In genomic region chr22:41561335-41561734, GRCh38 we compare ENCODE assay signal across 11 cellular contexts. TPM values are rescaled to one million over a fixed set of nuclear protein-coding genes. Genes with fewer than 3 reads are reported as not detected.
DNase-seq lines count a peak whose midpoint lies in the region; ATAC-seq, FAIRE-seq and TF ChIP-seq lines count a peak whose summit lies in the region.
"Had no signal": no experiment of that assay in that cellular context is flagged by ENCODE, and none has a peak within 500 bp of the region (broad histone marks: within the 10 kb centered on the region; RNA-seq: fewer than 3 reads in every experiment).

No MANE protein-coding gene starts in this region.

- no peak overlapping the region for H3K4me3 Mint-ChIP-seq in T-cell
- H3K4me3 Mint-ChIP-seq: activated T-cell treated with anti-CD3 and anti-CD28 coated beads, Interleukin-2, amount 50 U/mL, for 4 hours; natural killer cell treated with Interleukin-12 subunit alpha and Interleukin-12 subunit beta and Interleukin-15 and Interleukin-18, amount 100 ng/mL, for 72 hours had no signal

- no peaks in the 10 kb centered on the region for H4K20me1 ChIP-seq in HepG2 (ENCODE audit: insufficient read depth, low read length)

- H3K9me3 ChIP-seq in HepG2 (ENCODE audit: low read length) (no peaks in the 10 kb centered on the region), right lobe of liver (no peaks in the 10 kb centered on the region), muscle layer of duodenum (ENCODE audit: control insufficient read depth in 1 of 2, low read length in 2 of 2) (no peaks in the 10 kb centered on the region)

- H3K27ac ChIP-seq in HepG2 (ENCODE audit: extremely low read length, insufficient read depth, low read length) (no peak overlapping the region), right lobe of liver (peak overlapping the region in 1 of 3 donors; percentile 33), muscle layer of duodenum (ENCODE audit: low read length) (no peak overlapping the region)

- no peak for TF ChIP-seq RAD21 in HepG2 (CRISPR knock-in tag; IDR thresholded peaks at IDR 0.05)

- intact Hi-C loops in HepG2 (cut with micrococcal nuclease; ENCODE audit: unreplicated experiment) = no loop called here
- intact Hi-C loops in right lobe of liver (cut with DNase I) = no loop called here

- no peak for FAIRE-seq in HepG2 (lab: Jason Lieb, UNC)

- H3K27ac Mint-ChIP-seq in T-cell = no peak overlapping the region
- H3K27ac Mint-ChIP-seq: natural killer cell treated with Interleukin-12 subunit alpha and Interleukin-12 subunit beta and Interleukin-15 and Interleukin-18, amount 100 ng/mL, for 72 hours had no signal

- TF ChIP-seq POLR2A in HepG2 (IDR thresholded peaks at IDR 0.05; ENCODE audit: insufficient read depth in 1 of 2, low read depth in 2 of 2, low read length in 2 of 2) (no peak), right lobe of liver (IDR thresholded peaks at IDR 0.05) (no peak)

- POLR2A ChIA-PET in HepG2 (lab: Yijun Ruan, JAX) (interaction anchor here (1.1 to 2.3 kb wide), 5 partner anchors 10 to 60 kb away, joined by 4 to 10 read pairs (median 6); partner anchors contain the start of genes DESI1, POLR3H and XRCC6), T-cell (lab: Charles Lee) (no interaction called here)

- H3K4me1 ChIP-seq in HepG2 (ENCODE audit: insufficient read depth, low read length) = peaks cover 90% of the 10 kb centered on the region
- peaks cover 0 to 19% (median 3%) of the 10 kb centered on the region in 4 donors for H3K4me1 ChIP-seq in right lobe of liver
- peaks cover 0 to 14% of the 10 kb centered on the region in 2 donors for H3K4me1 ChIP-seq in muscle layer of duodenum (ENCODE audit: control insufficient read depth in 1 of 2, insufficient read depth in 2 of 2, low read length in 2 of 2)

- H3K79me2 ChIP-seq in HepG2 (ENCODE audit: insufficient read depth, low read length) = no peaks in the 10 kb centered on the region

- H3K9me3 Mint-ChIP-seq in T-cell = no peaks in the 10 kb centered on the region
- H3K9me3 Mint-ChIP-seq: activated T-cell treated with anti-CD3 and anti-CD28 coated beads, Interleukin-2, amount 50 U/mL, for 4 hours; natural killer cell treated with Interleukin-12 subunit alpha and Interleukin-12 subunit beta and Interleukin-15 and Interleukin-18, amount 100 ng/mL, for 72 hours had no signal

- peak overlapping the region; percentile 6; the same call in 1 of the 2 replicates for H3K9ac ChIP-seq in HepG2 (ENCODE audit: insufficient read depth, low read depth, low read length)

- peaks cover 0 to 2% (median 0%) of the 10 kb centered on the region in 3 donors for H3K4me1 Mint-ChIP-seq in T-cell

- CTCF ChIA-PET in HepG2 (lab: Yijun Ruan, JAX; ENCODE audit: low intra/inter-chr PET ratio, low total read pairs) = interaction anchor here (1.8 kb wide), 1 partner anchor 17 kb away, joined by 4 read pairs; the partner anchor contains the start of gene POLR3H
- CTCF ChIA-PET in T-cell (lab: Charles Lee) = no interaction called here

- DNase-seq in HepG2 (ENCODE audit: low spot score) (no peak), right lobe of liver (no peak), fibroblast of the aortic adventitia (ENCODE audit: low read depth) (peak; percentile 10), T-cell (no peak), nucleus accumbens (lab: John Stamatoyannopoulos, UW) (no peak), SW 1271 (lab: John Stamatoyannopoulos, UW) (no peak), CD1c-positive myeloid dendritic cell (ENCODE audit: extremely low spot score) (no peak)
- DNase-seq: activated T-cell treated with anti-CD3 and anti-CD28 coated beads, Interleukin-2, amount 50 U/mL, for 4 hours; NCI-H2107 had no signal

- in situ Hi-C loops in HepG2 (cut with HindIII; ENCODE audit: extremely low pct_ligation_motif_present, low pct_unique_long_range_greater_than_20kb) = no loop called here

- H3K4me3 ChIP-seq in HepG2 (replicated peaks in 1 of 3; ENCODE audit: insufficient read depth in 1 of 3, low read depth in 2 of 3, low read length in 3 of 3) (peak overlapping the region in 2 of 3 experiments; percentile 34 to 65; a peak in 4 of 6 replicates), right lobe of liver (peak overlapping the region in 1 of 3 donors; percentile 44), fibroblast of the aortic adventitia (ENCODE audit: low read depth, low read length) (peak overlapping the region; percentile 72), muscle layer of duodenum (ENCODE audit: low read depth in 1 of 2, low read length in 2 of 2) (peak overlapping the region; percentile 42 to 54)

- H3K36me3 Mint-ChIP-seq in T-cell = no peaks in the 10 kb centered on the region
- H3K36me3 Mint-ChIP-seq: natural killer cell treated with Interleukin-12 subunit alpha and Interleukin-12 subunit beta and Interleukin-15 and Interleukin-18, amount 100 ng/mL, for 72 hours had no signal

- H3K27me3 Mint-ChIP-seq in T-cell = peaks cover 14 to 53% of the 10 kb centered on the region in 2 donors

- peak overlapping the region; percentile 91 for H3K4me2 ChIP-seq in HepG2 (ENCODE audit: low read depth, low read length)

- BruUV-seq in HepG2 (replicated peaks; lab: Mats Ljungman, UMichigan) = no TSS peak

- TF ChIP-seq EP300 in HepG2 (IDR thresholded peaks at IDR 0.05; ENCODE audit: low read depth in 2 of 2, low read length in 2 of 2) (no peak), HepG2 (CRISPR knock-in tag; IDR thresholded peaks at IDR 0.05; ENCODE audit: borderline replicate concordance) (no peak)

- no peaks in the 10 kb centered on the region for H3K36me3 ChIP-seq in HepG2 (replicated peaks in 1 of 2; ENCODE audit: control insufficient read depth in 1 of 2, insufficient read depth in 2 of 2, low read length in 2 of 2)
- no peaks in the 10 kb centered on the region for H3K36me3 ChIP-seq in right lobe of liver
- H3K36me3 ChIP-seq in muscle layer of duodenum (ENCODE audit: control insufficient read depth in 1 of 2, insufficient read depth in 2 of 2, low read length in 2 of 2) = no peaks in the 10 kb centered on the region

- ATAC-seq in HepG2 = peak; percentile 28
- no peak for ATAC-seq in right lobe of liver
- no peak for ATAC-seq in T-cell (replicated peaks in 1 of 4)
- ATAC-seq: activated T-cell treated with anti-CD3 and anti-CD28 coated beads, Interleukin-2, amount 50 U/mL, for 4 hours; natural killer cell treated with Interleukin-12 subunit alpha and Interleukin-12 subunit beta and Interleukin-15 and Interleukin-18, amount 100 ng/mL, for 72 hours had no signal

- H3K27me3 ChIP-seq in HepG2 (ENCODE audit: control insufficient read depth in 1 of 2, insufficient read depth in 2 of 2, low read length in 2 of 2) (peaks cover 0 to 29% of the 10 kb centered on the region in 2 experiments; a peak in 4 of 5 replicates), right lobe of liver (no peaks in the 10 kb centered on the region), muscle layer of duodenum (ENCODE audit: low read depth, low read length) (no peaks in the 10 kb centered on the region)

- TF ChIP-seq CTCF in HepG2 (CRISPR knock-in tag; IDR thresholded peaks at IDR 0.05) (no peak), right lobe of liver (IDR thresholded peaks at IDR 0.05) (no peak), fibroblast of the aortic adventitia (IDR thresholded peaks at IDR 0.05; ENCODE audit: insufficient read depth, low read length) (no peak)

- H2AFZ ChIP-seq in HepG2 (ENCODE audit: low read length) = no peak overlapping the region

- WGBS in HepG2 (ENCODE audit: low lambda C conversion rate) = 0% methylated on average over 5 of the region's 10 CpGs
- 56% methylated on average over 5 of the region's 10 CpGs for WGBS in right lobe of liver (ENCODE audit: insufficient coverage, low coverage, low lambda C conversion rate, missing lambda C conversion rate)

RNA-seq across cellular contexts. Expression of gene CSDC2, which starts 0.5 kb away (rescaled TPM):
- total RNA-seq in HepG2 (2016; rRNA removed; fragmentation: Illumina TruSeq; extraction: Trizol) (0.11 and 0.17 TPM in 2 replicates), right lobe of liver (1 to 10 TPM in 1 of 6 experiments, under 1 TPM in 4, not detected in 1; 0.31 to 3.8 (median 0.37) TPM), fibroblast of the aortic adventitia (ENCODE audit: low replicate concordance) (3.3 and 3.8 TPM in 2 replicates), T-cell (under 1 TPM in 3 of 5 donors, not detected in 2; 0.13 to 0.23 (median 0.16) TPM)
- total RNA-seq in HepG2 (2016; cell fraction: cytosol; rRNA removed; fragmentation: Illumina TruSeq; extraction: Trizol; ENCODE audit: low read depth) = 0.18 TPM in 1 of 2 replicates, not detected in the other
- total RNA-seq in HepG2 (2016; cell fraction: insoluble cytoplasmic fraction; rRNA removed; fragmentation: Illumina TruSeq; extraction: Trizol) = 0.12 and 0.28 TPM in 2 replicates
- 0.07 and 0.09 TPM in 2 replicates for total RNA-seq in HepG2 (2016; cell fraction: membrane; rRNA removed; fragmentation: Illumina TruSeq; extraction: Trizol)
- not detected in 2 replicates for total RNA-seq in HepG2 (2016; cell fraction: nucleus; rRNA removed; fragmentation: Illumina TruSeq; extraction: Trizol)
- polyA plus RNA-seq in HepG2 (2011; rRNA removed) = 0.26 and 0.47 TPM in 2 replicates
- 0.24 and 0.38 TPM in 2 replicates for polyA plus RNA-seq in HepG2 (2011; cell fraction: cytosol; rRNA removed)
- polyA plus RNA-seq in HepG2 (2011; cell fraction: nucleus; rRNA removed) = 0.96 and 1.1 TPM in 2 replicates
- 0.16 and 0.33 TPM in 2 replicates for polyA plus RNA-seq in HepG2 (2012)
- 0.03 and 0.05 TPM in 2 replicates for polyA plus RNA-seq in HepG2 (2016; cell fraction: cytosol; fragmentation: Illumina TruSeq; extraction: Trizol; ENCODE audit: low read depth)
- polyA plus RNA-seq in HepG2 (2016; cell fraction: insoluble cytoplasmic fraction; fragmentation: Illumina TruSeq; extraction: Trizol; ENCODE audit: low read depth) = 0.41 TPM in 1 of 2 replicates, not detected in the other
- polyA plus RNA-seq in HepG2 (2016; cell fraction: membrane; fragmentation: Illumina TruSeq; extraction: Trizol; ENCODE audit: low read depth) = 0.08 and 0.15 TPM in 2 replicates
- polyA plus RNA-seq in HepG2 (2016; cell fraction: nucleus; fragmentation: Illumina TruSeq; extraction: Trizol; ENCODE audit: insufficient read depth, low read depth) = 0.22 and 0.27 TPM in 2 replicates
- polyA minus RNA-seq in HepG2 (2011; rRNA and poly(A)+ RNA removed; ENCODE audit: low replicate concordance) = 0.40 and 0.82 TPM in 2 replicates
- 0.26 and 0.40 TPM in 2 replicates for polyA minus RNA-seq in HepG2 (2011; cell fraction: cytosol; rRNA and poly(A)+ RNA removed)
- polyA minus RNA-seq in HepG2 (2011; cell fraction: nucleus; rRNA and poly(A)+ RNA removed) = 0.12 and 0.13 TPM in 2 replicates
- total RNA-seq: natural killer cell treated with Interleukin-12 subunit alpha and Interleukin-12 subunit beta and Interleukin-15 and Interleukin-18, amount 100 ng/mL, for 72 hours had no signal

RNA-seq across cellular contexts. Expression of gene POLR3H, which starts 17.1 kb away (rescaled TPM):
- total RNA-seq in HepG2 (2016; rRNA removed; fragmentation: Illumina TruSeq; extraction: Trizol) (28.6 and 30.3 TPM in 2 replicates), right lobe of liver (10 to 100 TPM in 5 of 6 experiments, 1 to 10 TPM in 1; 9.5 to 23.0 (median 18.0) TPM), fibroblast of the aortic adventitia (ENCODE audit: low replicate concordance) (18.7 and 27.7 TPM in 2 replicates), T-cell (10 to 100 TPM; 20.6 to 57.7 (median 44.9) TPM)
- total RNA-seq in HepG2 (2016; cell fraction: cytosol; rRNA removed; fragmentation: Illumina TruSeq; extraction: Trizol; ENCODE audit: low read depth) = 13.1 and 13.9 TPM in 2 replicates
- total RNA-seq in HepG2 (2016; cell fraction: insoluble cytoplasmic fraction; rRNA removed; fragmentation: Illumina TruSeq; extraction: Trizol) = 27.8 and 29.2 TPM in 2 replicates
- 33.4 and 34.4 TPM in 2 replicates for total RNA-seq in HepG2 (2016; cell fraction: membrane; rRNA removed; fragmentation: Illumina TruSeq; extraction: Trizol)
- total RNA-seq in HepG2 (2016; cell fraction: nucleus; rRNA removed; fragmentation: Illumina TruSeq; extraction: Trizol) = 20.8 and 24.8 TPM in 2 replicates
- 10.3 and 11.2 TPM in 2 replicates for polyA plus RNA-seq in HepG2 (2011; rRNA removed)
- polyA plus RNA-seq in HepG2 (2011; cell fraction: cytosol; rRNA removed) = 8.4 and 9.9 TPM in 2 replicates
- 10.0 and 10.5 TPM in 2 replicates for polyA plus RNA-seq in HepG2 (2011; cell fraction: nucleus; rRNA removed)
- polyA plus RNA-seq in HepG2 (2012) = 8.6 and 11.1 TPM in 2 replicates
- 40.9 and 52.2 TPM in 2 replicates for polyA plus RNA-seq in HepG2 (2016; cell fraction: cytosol; fragmentation: Illumina TruSeq; extraction: Trizol; ENCODE audit: low read depth)
- polyA plus RNA-seq in HepG2 (2016; cell fraction: insoluble cytoplasmic fraction; fragmentation: Illumina TruSeq; extraction: Trizol; ENCODE audit: low read depth) = 37.9 and 45.4 TPM in 2 replicates
- polyA plus RNA-seq in HepG2 (2016; cell fraction: membrane; fragmentation: Illumina TruSeq; extraction: Trizol; ENCODE audit: low read depth) = 50.3 and 61.8 TPM in 2 replicates
- polyA plus RNA-seq in HepG2 (2016; cell fraction: nucleus; fragmentation: Illumina TruSeq; extraction: Trizol; ENCODE audit: insufficient read depth, low read depth) = 38.0 and 40.7 TPM in 2 replicates
- 18.2 and 44.3 TPM in 2 replicates for polyA minus RNA-seq in HepG2 (2011; rRNA and poly(A)+ RNA removed; ENCODE audit: low replicate concordance)
- 3.3 and 3.9 TPM in 2 replicates for polyA minus RNA-seq in HepG2 (2011; cell fraction: cytosol; rRNA and poly(A)+ RNA removed)
- polyA minus RNA-seq in HepG2 (2011; cell fraction: nucleus; rRNA and poly(A)+ RNA removed) = 16.3 and 17.3 TPM in 2 replicates

RNA-seq across cellular contexts. Expression of gene PMM1, which starts 28.3 kb away (rescaled TPM):
- total RNA-seq in HepG2 (2016; rRNA removed; fragmentation: Illumina TruSeq; extraction: Trizol) = 17.8 and 23.0 TPM in 2 replicates
- 9.2 and 11.2 TPM in 2 replicates for total RNA-seq in HepG2 (2016; cell fraction: cytosol; rRNA removed; fragmentation: Illumina TruSeq; extraction: Trizol; ENCODE audit: low read depth)
- total RNA-seq in HepG2 (2016; cell fraction: insoluble cytoplasmic fraction; rRNA removed; fragmentation: Illumina TruSeq; extraction: Trizol) = 18.6 and 19.0 TPM in 2 replicates
- 17.5 and 18.7 TPM in 2 replicates for total RNA-seq in HepG2 (2016; cell fraction: membrane; rRNA removed; fragmentation: Illumina TruSeq; extraction: Trizol)
- 16.8 and 18.6 TPM in 2 replicates for total RNA-seq in HepG2 (2016; cell fraction: nucleus; rRNA removed; fragmentation: Illumina TruSeq; extraction: Trizol)
- polyA plus RNA-seq in HepG2 (2011; rRNA removed) = 95.6 and 100 TPM in 2 replicates
- 119 and 132 TPM in 2 replicates for polyA plus RNA-seq in HepG2 (2011; cell fraction: cytosol; rRNA removed)
- polyA plus RNA-seq in HepG2 (2011; cell fraction: nucleus; rRNA removed) = 140 and 147 TPM in 2 replicates
- polyA plus RNA-seq in HepG2 (2012) = 63.2 and 90.3 TPM in 2 replicates
- 21.5 and 21.9 TPM in 2 replicates for polyA plus RNA-seq in HepG2 (2016; cell fraction: cytosol; fragmentation: Illumina TruSeq; extraction: Trizol; ENCODE audit: low read depth)
- polyA plus RNA-seq in HepG2 (2016; cell fraction: insoluble cytoplasmic fraction; fragmentation: Illumina TruSeq; extraction: Trizol; ENCODE audit: low read depth) = 35.6 and 42.4 TPM in 2 replicates
- polyA plus RNA-seq in HepG2 (2016; cell fraction: membrane; fragmentation: Illumina TruSeq; extraction: Trizol; ENCODE audit: low read depth) = 24.2 and 24.7 TPM in 2 replicates
- 46.6 and 53.0 TPM in 2 replicates for polyA plus RNA-seq in HepG2 (2016; cell fraction: nucleus; fragmentation: Illumina TruSeq; extraction: Trizol; ENCODE audit: insufficient read depth, low read depth)
- polyA minus RNA-seq in HepG2 (2011; rRNA and poly(A)+ RNA removed; ENCODE audit: low replicate concordance) = 13.2 and 78.6 TPM in 2 replicates
- 35.6 and 37.7 TPM in 2 replicates for polyA minus RNA-seq in HepG2 (2011; cell fraction: cytosol; rRNA and poly(A)+ RNA removed)
- polyA minus RNA-seq in HepG2 (2011; cell fraction: nucleus; rRNA and poly(A)+ RNA removed) = 26.9 and 27.8 TPM in 2 replicates
- total RNA-seq in right lobe of liver = 10 to 100 TPM; 21.6 to 45.1 (median 36.2) TPM
- total RNA-seq in fibroblast of the aortic adventitia (ENCODE audit: low replicate concordance) = 29.0 and 37.9 TPM in 2 replicates
- 10 to 100 TPM; 22.6 to 39.7 (median 33.4) TPM for total RNA-seq in T-cell

RNA-seq across cellular contexts. Expression of gene DESI1, which starts 59.5 kb away (rescaled TPM):
- 19.3 and 21.6 TPM in 2 replicates for total RNA-seq in HepG2 (2016; rRNA removed; fragmentation: Illumina TruSeq; extraction: Trizol)
- total RNA-seq in HepG2 (2016; cell fraction: cytosol; rRNA removed; fragmentation: Illumina TruSeq; extraction: Trizol; ENCODE audit: low read depth) = 10.7 and 14.0 TPM in 2 replicates
- 18.7 and 21.0 TPM in 2 replicates for total RNA-seq in HepG2 (2016; cell fraction: insoluble cytoplasmic fraction; rRNA removed; fragmentation: Illumina TruSeq; extraction: Trizol)
- total RNA-seq in HepG2 (2016; cell fraction: membrane; rRNA removed; fragmentation: Illumina TruSeq; extraction: Trizol) = 20.4 and 22.8 TPM in 2 replicates
- 19.0 and 20.5 TPM in 2 replicates for total RNA-seq in HepG2 (2016; cell fraction: nucleus; rRNA removed; fragmentation: Illumina TruSeq; extraction: Trizol)
- 29.2 and 34.2 TPM in 2 replicates for polyA plus RNA-seq in HepG2 (2011; rRNA removed)
- 20.1 and 22.1 TPM in 2 replicates for polyA plus RNA-seq in HepG2 (2011; cell fraction: cytosol; rRNA removed)
- 41.4 and 55.5 TPM in 2 replicates for polyA plus RNA-seq in HepG2 (2011; cell fraction: nucleus; rRNA removed)
- polyA plus RNA-seq in HepG2 (2012) = 17.3 and 22.8 TPM in 2 replicates
- polyA plus RNA-seq in HepG2 (2016; cell fraction: cytosol; fragmentation: Illumina TruSeq; extraction: Trizol; ENCODE audit: low read depth) = 20.0 and 28.7 TPM in 2 replicates
- 23.9 and 26.6 TPM in 2 replicates for polyA plus RNA-seq in HepG2 (2016; cell fraction: insoluble cytoplasmic fraction; fragmentation: Illumina TruSeq; extraction: Trizol; ENCODE audit: low read depth)
- 30.2 and 33.5 TPM in 2 replicates for polyA plus RNA-seq in HepG2 (2016; cell fraction: membrane; fragmentation: Illumina TruSeq; extraction: Trizol; ENCODE audit: low read depth)
- 57.4 and 61.7 TPM in 2 replicates for polyA plus RNA-seq in HepG2 (2016; cell fraction: nucleus; fragmentation: Illumina TruSeq; extraction: Trizol; ENCODE audit: insufficient read depth, low read depth)
- polyA minus RNA-seq in HepG2 (2011; rRNA and poly(A)+ RNA removed; ENCODE audit: low replicate concordance) = 47.2 and 80.3 TPM in 2 replicates
- 15.8 TPM in 2 replicates for polyA minus RNA-seq in HepG2 (2011; cell fraction: cytosol; rRNA and poly(A)+ RNA removed)
- 24.3 and 36.3 TPM in 2 replicates for polyA minus RNA-seq in HepG2 (2011; cell fraction: nucleus; rRNA and poly(A)+ RNA removed)
- 10 to 100 TPM; 34.8 to 49.5 (median 40.9) TPM for total RNA-seq in right lobe of liver
- 4.8 and 20.8 TPM in 2 replicates for total RNA-seq in fibroblast of the aortic adventitia (ENCODE audit: low replicate concordance)
- 10 to 100 TPM; 19.9 to 31.3 (median 28.7) TPM for total RNA-seq in T-cell

RNA-seq across cellular contexts. Expression of gene XRCC6, which starts 59.8 kb away (rescaled TPM):
- total RNA-seq in HepG2 (2016; rRNA removed; fragmentation: Illumina TruSeq; extraction: Trizol) (625 and 944 TPM in 2 replicates), right lobe of liver (100 to 1,000 TPM in 2 of 6 experiments, 10 to 100 TPM in 4; 71.0 to 122 (median 91.1) TPM), fibroblast of the aortic adventitia (ENCODE audit: low replicate concordance) (214 and 276 TPM in 2 replicates), T-cell (100 to 1,000 TPM; 159 to 174 (median 168) TPM)
- 53.4 and 61.8 TPM in 2 replicates for total RNA-seq in HepG2 (2016; cell fraction: cytosol; rRNA removed; fragmentation: Illumina TruSeq; extraction: Trizol; ENCODE audit: low read depth)
- 635 and 912 TPM in 2 replicates for total RNA-seq in HepG2 (2016; cell fraction: insoluble cytoplasmic fraction; rRNA removed; fragmentation: Illumina TruSeq; extraction: Trizol)
- total RNA-seq in HepG2 (2016; cell fraction: membrane; rRNA removed; fragmentation: Illumina TruSeq; extraction: Trizol) = 124 and 145 TPM in 2 replicates
- total RNA-seq in HepG2 (2016; cell fraction: nucleus; rRNA removed; fragmentation: Illumina TruSeq; extraction: Trizol) = 234 and 241 TPM in 2 replicates
- 109 and 124 TPM in 2 replicates for polyA plus RNA-seq in HepG2 (2011; rRNA removed)
- polyA plus RNA-seq in HepG2 (2011; cell fraction: cytosol; rRNA removed) = 106 and 126 TPM in 2 replicates
- polyA plus RNA-seq in HepG2 (2011; cell fraction: nucleus; rRNA removed) = 30.7 and 40.3 TPM in 2 replicates
- 246 and 411 TPM in 2 replicates for polyA plus RNA-seq in HepG2 (2012)
- polyA plus RNA-seq in HepG2 (2016; cell fraction: cytosol; fragmentation: Illumina TruSeq; extraction: Trizol; ENCODE audit: low read depth) = 34.4 and 42.4 TPM in 2 replicates
- 671 and 701 TPM in 2 replicates for polyA plus RNA-seq in HepG2 (2016; cell fraction: insoluble cytoplasmic fraction; fragmentation: Illumina TruSeq; extraction: Trizol; ENCODE audit: low read depth)
- 64.7 and 77.0 TPM in 2 replicates for polyA plus RNA-seq in HepG2 (2016; cell fraction: membrane; fragmentation: Illumina TruSeq; extraction: Trizol; ENCODE audit: low read depth)
- polyA plus RNA-seq in HepG2 (2016; cell fraction: nucleus; fragmentation: Illumina TruSeq; extraction: Trizol; ENCODE audit: insufficient read depth, low read depth) = 237 and 254 TPM in 2 replicates
- polyA minus RNA-seq in HepG2 (2011; rRNA and poly(A)+ RNA removed; ENCODE audit: low replicate concordance) = 102 and 167 TPM in 2 replicates
- 71.6 and 76.1 TPM in 2 replicates for polyA minus RNA-seq in HepG2 (2011; cell fraction: cytosol; rRNA and poly(A)+ RNA removed)
- polyA minus RNA-seq in HepG2 (2011; cell fraction: nucleus; rRNA and poly(A)+ RNA removed) = 38.2 and 41.5 TPM in 2 replicates
